In genomic region chr7:136831398-136831797, GRCh38 we compare ENCODE assay signal across 12 cellular contexts. TPM values are rescaled to one million over a fixed set of nuclear protein-coding genes. Genes with fewer than 3 reads are reported as not detected.
DNase-seq lines count a peak whose midpoint lies in the region; TF ChIP-seq lines count a peak whose summit lies in the region.
"Not testable (repeated sequence)": the region's sequence is repeated elsewhere in the genome, so short reads cannot be mapped to it uniquely, and the experiment has no call there.
"Had no signal": no experiment of that assay in that cellular context is flagged by ENCODE, and none has a peak within 500 bp of the region (broad histone marks: within the 10 kb centered on the region; RNA-seq: fewer than 3 reads in every experiment).

No MANE protein-coding gene starts in this region.

- BruUV-seq in Caco-2 (replicated peaks; lab: Mats Ljungman, UMichigan), result not testable (repeated sequence)

- not testable (repeated sequence) for H3K36me3 Mint-ChIP-seq in Caco-2 (ENCODE audit: insufficient read depth, unreplicated experiment); endodermal cell (ENCODE audit: low read depth); nephron progenitor cell (ENCODE audit: low read depth); type B pancreatic cell

- not testable (repeated sequence) for H3K27me3 Mint-ChIP-seq in Caco-2 (ENCODE audit: insufficient read depth, unreplicated experiment); endodermal cell (ENCODE audit: insufficient read depth); nephron progenitor cell (ENCODE audit: low read depth, poor library complexity); type B pancreatic cell

- H3K27ac Mint-ChIP-seq in Caco-2 (ENCODE audit: unreplicated experiment); nephron progenitor cell; type B pancreatic cell: not testable (repeated sequence)
- H3K27ac Mint-ChIP-seq in endodermal cell, result peak overlapping the region; percentile 89

- H3K4me1 Mint-ChIP-seq in Caco-2 (ENCODE audit: low read depth, unreplicated experiment); endodermal cell; nephron progenitor cell; type B pancreatic cell (ENCODE audit: unreplicated experiment): not testable (repeated sequence)

- not testable (repeated sequence) for H3K36me3 ChIP-seq in Caco-2 (ENCODE audit: control insufficient read depth, insufficient read depth, low read length); H7 (replicated peaks; ENCODE audit: control insufficient read depth, insufficient read depth, low read length); endodermal cell (ENCODE audit: control insufficient read depth, insufficient read depth, low read length)

- POLR2A ChIA-PET in Caco-2 (lab: Charles Lee), result not testable (repeated sequence)

- not testable (repeated sequence) for H3K9me3 ChIP-seq in Caco-2; endodermal cell (ENCODE audit: control insufficient read depth, low read length)

- not testable (repeated sequence) for H3K4me3 ChIP-seq in Caco-2 (ENCODE audit: low read depth, low read length); endodermal cell (ENCODE audit: low read length)
- H3K4me3 ChIP-seq in H7 (ENCODE audit: insufficient read depth, low read depth, low read length), result peak overlapping the region; percentile 20

- not testable (repeated sequence) for H3K27me3 ChIP-seq in Caco-2 (replicated peaks; ENCODE audit: control insufficient read depth, insufficient read depth, low read length); H7 (ENCODE audit: control insufficient read depth, insufficient read depth, low read length); endodermal cell (ENCODE audit: control insufficient read depth, insufficient read depth, low read length, poor library complexity, severe bottlenecking)

- H3K27ac ChIP-seq in endodermal cell (ENCODE audit: low read depth, low read length), result not testable (repeated sequence)

- not testable (repeated sequence) for H3K9me3 Mint-ChIP-seq in Caco-2 (ENCODE audit: unreplicated experiment); endodermal cell; type B pancreatic cell
- H3K9me3 Mint-ChIP-seq in nephron progenitor cell, result peaks cover 23% of the 10 kb centered on the region

- intact Hi-C loops in Caco-2 (cut with micrococcal nuclease; ENCODE audit: unreplicated experiment), result not testable (repeated sequence)

- not testable (repeated sequence) for H3K9ac ChIP-seq in endodermal cell (ENCODE audit: extremely low read depth, low read length, poor library complexity, severe bottlenecking)

- WGBS in endodermal cell (ENCODE audit: insufficient coverage in 1 of 2, insufficient read length in 1 of 2), 2 experiments, result 61 to 80% methylated on average over 1 to 14 of the region's 16 CpGs

- not testable (repeated sequence) for TF ChIP-seq CTCF in Caco-2 (IDR thresholded peaks at IDR 0.05; ENCODE audit: insufficient read depth in 1 of 2, low read depth in 1 of 2, low read length in 1 of 2, severe bottlenecking in 1 of 2, unreplicated experiment in 1 of 2); endodermal cell (conservative IDR thresholded peaks at IDR 0.05); nephron progenitor cell (IDR thresholded peaks at IDR 0.05); type B pancreatic cell (conservative IDR thresholded peaks at IDR 0.05)

- peak overlapping the region; percentile 61 for H3K4me3 Mint-ChIP-seq in Caco-2 (ENCODE audit: unreplicated experiment)
- H3K4me3 Mint-ChIP-seq in endodermal cell, result peak overlapping the region; percentile 64
- H3K4me3 Mint-ChIP-seq in nephron progenitor cell, result peak overlapping the region; percentile 77
- H3K4me3 Mint-ChIP-seq in type B pancreatic cell, result peak overlapping the region; percentile 77

- not testable (repeated sequence) for DNase-seq in Caco-2; H7; type B pancreatic cell (ENCODE audit: extremely low spot score, unreplicated experiment)
- DNase-seq in NCI-H1105 treated with DMSO at 0.1 percent for 48 hours (lab: John Stamatoyannopoulos, UW), result peak; percentile 28
- peak; percentile 39 for DNase-seq in NCI-H2171 treated with DMSO at 0.1 percent for 48 hours (lab: John Stamatoyannopoulos, UW)
- peak; percentile 6 for DNase-seq in NCI-H82 (lab: John Stamatoyannopoulos, UW)
- DNase-seq in endodermal cell, result peak; percentile 59
- DNase-seq in nephron progenitor cell, result peak; percentile 41

- CTCF ChIA-PET in Caco-2 (lab: Charles Lee), result not testable (repeated sequence)

- H3K4me1 ChIP-seq in Caco-2; endodermal cell (ENCODE audit: control insufficient read depth, insufficient read depth, low read length): not testable (repeated sequence)

RNA-seq across cellular contexts. Expression of gene CHRM2, which starts 37.1 kb away (rescaled TPM):
- total RNA-seq in Caco-2 (2022) (not detected in 2 replicates), endodermal cell (not detected), type B pancreatic cell (ENCODE audit: low replicate concordance) (11.4 and 12.2 TPM in 2 replicates)
- 0.18 TPM in 1 of 2 replicates, not detected in the other for total RNA-seq in H7 (2014; rRNA removed; shearing (Covaris generic))
- 0.07 TPM for polyA plus RNA-seq in endodermal cell (2013, experiment 1 of 2)
- 0.12 TPM for polyA plus RNA-seq in endodermal cell (2013, experiment 2 of 2)
- total RNA-seq: CD8-positive, alpha-beta T cell; HepG2 had no signal
- polyA plus RNA-seq: CD14-positive monocyte, GM12878, HepG2 had no signal

Comparison
In these comparisons a context has a peak if more than half of its experiments do, and no peak if none do; other contexts are left out.
1. RNA of gene CHRM2, which starts 37.1 kb away (total RNA-seq): 11.4 to 12.2 TPM in type B pancreatic cell; not detected in endodermal cell, not detected in Caco-2 and 0.18 TPM in H7; every median in the first group is over 10 times any median in the second.
2. Peak in every context shown above with its lines, with median percentiles within 50 percentile points of each other: H3K4me3 Mint-ChIP-seq.